ENCODE assay signal across 17 cellular contexts in genomic region chr20:10448270-10449156, GRCh38. TPM values are rescaled to one million over a fixed set of nuclear protein-coding genes. Genes with fewer than 3 reads are reported as not detected.
A peak's percentile ranks its signal among the peaks of the same experiment; 100 is the strongest.
DNase-seq lines count a peak whose midpoint lies in the region; ATAC-seq lines count a peak whose summit lies in the region.
"Had no signal": no experiment of that assay in that cellular context is flagged by ENCODE, and none has a peak within 500 bp of the region (broad histone marks: within the 10 kb centered on the region; RNA-seq: fewer than 3 reads in every experiment).

No MANE protein-coding gene starts in this region.

- ATAC-seq in T-helper 17 cell, result no peak
- ATAC-seq in GM19328 (IDR thresholded peaks at IDR 0.05; ENCODE audit: unreplicated experiment), result no peak
- ATAC-seq: GM12878 had no signal

- H3K9me3 ChIP-seq in T-helper 17 cell (ENCODE audit: control insufficient read depth, low read length, poor library complexity, severe bottlenecking), result no peaks in the 10 kb centered on the region
- H3K9me3 ChIP-seq: transverse colon had no signal

- peak overlapping the region; percentile 74 for H3K27ac Mint-ChIP-seq in T-helper 17 cell
- H3K27ac Mint-ChIP-seq: activated CD4-positive, alpha-beta T cell treated with anti-CD3 and anti-CD28 coated beads, Interleukin-2, amount 10 ng/mL, durations not matched to agents 7 days and 5 days; activated naive CD4-positive, alpha-beta T cell treated with anti-CD3 and anti-CD28 coated beads for 36 hours had no signal

- peak overlapping the region; percentile 47 for H3K4me3 Mint-ChIP-seq in T-helper 17 cell
- H3K4me3 Mint-ChIP-seq: activated CD4-positive, alpha-beta T cell treated with anti-CD3 and anti-CD28 coated beads, Interleukin-2, amount 10 ng/mL, durations not matched to agents 7 days and 5 days; activated naive CD4-positive, alpha-beta T cell treated with anti-CD3 and anti-CD28 coated beads for 36 hours; neural crest cell had no signal

- H3K4me1 Mint-ChIP-seq in T-helper 17 cell, result peaks cover 27% of the 10 kb centered on the region

- DNase-seq in DMS53 (lab: John Stamatoyannopoulos, UW), result peak; percentile 63
- DNase-seq in DMS53 treated with DMSO at 0.1 percent for 48 hours (lab: John Stamatoyannopoulos, UW; ENCODE audit: unreplicated experiment), result no peak
- DNase-seq in HT1080 (ENCODE audit: low read depth), result peak; percentile 10
- DNase-seq in T-helper 17 cell, result no peak
- peak; percentile 66 for DNase-seq in iris pigment epithelial cell (ENCODE audit: low read depth)
- no peak for DNase-seq in DMS79 treated with DMSO at 0.1 percent for 48 hours (lab: John Stamatoyannopoulos, UW)
- DNase-seq in NCI-H1694 treated with DMSO at 0.1 percent for 48 hours (lab: John Stamatoyannopoulos, UW), result no peak
- DNase-seq: 8988T; activated CD4-positive, alpha-beta T cell treated with anti-CD3 and anti-CD28 coated beads, Interleukin-2, amount 10 ng/mL, durations not matched to agents 7 days and 5 days; activated naive CD4-positive, alpha-beta T cell treated with anti-CD3 and anti-CD28 coated beads for 36 hours; Kasumi-1; left colon; NCI-H748 treated with DMSO at 0.1 percent for 48 hours; transverse colon had no signal

- H3K36me3 Mint-ChIP-seq in T-helper 17 cell (ENCODE audit: low read depth), result peaks cover 2% of the 10 kb centered on the region

- no peaks in the 10 kb centered on the region for H3K27me3 Mint-ChIP-seq in T-helper 17 cell
- H3K27me3 Mint-ChIP-seq: activated CD4-positive, alpha-beta T cell treated with anti-CD3 and anti-CD28 coated beads, Interleukin-2, amount 10 ng/mL, durations not matched to agents 7 days and 5 days had no signal

RNA-seq across cellular contexts. Expression of gene SLX4IP, which starts 13.4 kb away (rescaled TPM):
- total RNA-seq in HT1080 (2014; rRNA removed; shearing (Covaris generic)), result 3.7 and 3.9 TPM in 2 replicates
- polyA plus RNA-seq in HT1080 (2015; cell fraction: cytosol; rRNA removed), result 1.5 and 2.5 TPM in 2 replicates
- polyA plus RNA-seq in HT1080 (2015; cell fraction: nucleus; rRNA removed), result 4.2 and 5.5 TPM in 2 replicates
- 1 to 10 TPM; 4.0 to 4.6 TPM for total RNA-seq in T-helper 17 cell

RNA-seq across cellular contexts. Expression of gene MKKS, which starts 14.5 kb away (rescaled TPM):
- total RNA-seq in HT1080 (2014; rRNA removed; shearing (Covaris generic)), result 8.6 and 14.8 TPM in 2 replicates
- polyA plus RNA-seq in HT1080 (2015; cell fraction: cytosol; rRNA removed), result 15.0 and 16.8 TPM in 2 replicates
- 10.8 and 13.5 TPM in 2 replicates for polyA plus RNA-seq in HT1080 (2015; cell fraction: nucleus; rRNA removed)
- 1 to 10 TPM; 4.7 to 5.0 TPM for total RNA-seq in T-helper 17 cell

Comparison
In these comparisons a context has a peak if more than half of its experiments do, and no peak if none do; other contexts are left out.
1. DNase-seq: peak in DMS53 (single experiment), HT1080 (single experiment) and iris pigment epithelial cell (single experiment); none in DMS53 treated with DMSO at 0.1 percent for 48 hours (single experiment), T-helper 17 cell (0 of 3), DMS79 treated with DMSO at 0.1 percent for 48 hours (single experiment) and NCI-H1694 treated with DMSO at 0.1 percent for 48 hours (single experiment).